8 cellular contexts compared by ENCODE assay signal in the genomic region with DNA sequence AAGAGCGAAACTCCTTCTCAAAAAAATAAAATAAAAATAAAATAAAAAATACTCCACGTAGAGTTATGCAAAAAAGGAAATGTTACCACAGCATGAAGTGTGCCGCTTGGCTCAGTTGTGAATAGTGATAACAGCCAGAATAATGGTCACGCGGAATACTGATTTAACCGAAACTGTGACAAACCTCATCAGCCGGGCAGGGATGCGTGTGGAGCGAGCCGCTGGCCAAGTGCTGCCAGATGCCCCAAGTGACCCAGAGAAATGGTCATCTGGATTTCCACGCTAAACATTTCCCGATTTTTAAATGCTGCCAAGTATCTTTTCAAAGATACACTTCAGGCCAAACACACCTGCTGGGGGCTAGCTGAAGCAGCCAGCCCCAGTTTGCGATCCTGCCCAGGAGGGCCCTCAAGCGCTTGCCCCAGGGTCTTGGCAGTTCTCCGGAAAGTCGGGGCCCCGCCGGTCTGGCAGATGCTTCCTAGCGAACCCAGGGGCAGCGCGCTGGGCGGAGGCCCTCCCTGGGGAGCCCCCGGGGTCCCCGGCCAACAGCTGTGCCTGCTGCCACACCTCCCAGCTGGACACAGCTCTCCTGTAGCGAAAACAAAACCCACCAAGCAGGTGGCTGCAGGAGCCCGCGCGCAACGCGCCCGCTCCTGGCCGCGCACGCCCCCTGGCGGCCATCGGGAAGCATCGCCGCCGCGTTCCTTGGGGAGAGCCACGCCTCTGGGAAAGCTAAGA. TPM values are rescaled to one million over a fixed set of nuclear protein-coding genes. Genes with fewer than 3 reads are reported as not detected.
DNase-seq lines count a peak whose midpoint lies in the region; ATAC-seq and TF ChIP-seq lines count a peak whose summit lies in the region.

No MANE protein-coding gene starts in this region.

- peak; percentile 87 for TF ChIP-seq RAD21 in Ishikawa (IDR thresholded peaks at IDR 0.05; ENCODE audit: low read depth)

- H3K27ac ChIP-seq in cardiac muscle cell (no peak overlapping the region), upper lobe of left lung (peak overlapping the region in 3 of 4 donors; percentile 3 to 78 (median 66))

- 21 to 32% methylated on average over 30 to 40 of the region's 41 CpGs for WGBS in upper lobe of left lung, 2 donors

- peak in 1 of 4 donors; percentile 32 for TF ChIP-seq POLR2A in upper lobe of left lung (IDR thresholded peaks at IDR 0.05)

- TF ChIP-seq CTCF in cardiac muscle cell (IDR thresholded peaks at IDR 0.05; ENCODE audit: low read depth, low read length) (peak; percentile 99), upper lobe of left lung (IDR thresholded peaks at IDR 0.05) (peak; percentile 96 to 99 (median 98))

- H3K9me3 ChIP-seq in cardiac muscle cell (ENCODE audit: low read depth) (no peaks in the 10 kb centered on the region), upper lobe of left lung (no peaks in the 10 kb centered on the region)

- TF ChIP-seq EP300 in Ishikawa (IDR thresholded peaks at IDR 0.05; ENCODE audit: borderline replicate concordance), result no peak
- TF ChIP-seq EP300 in upper lobe of left lung (IDR thresholded peaks at IDR 0.05), result no peak

- peak; percentile 59 for ATAC-seq in GM21447 (IDR thresholded peaks at IDR 0.05; ENCODE audit: unreplicated experiment)
- ATAC-seq in activated naive CD4-positive, alpha-beta T cell treated with anti-CD3 and anti-CD28 coated beads, Interleukin-2, amount 50 U/mL, for 72 hours, result peak; percentile 70 to 73
- ATAC-seq in upper lobe of left lung (ENCODE audit: low FRiP score in 2 of 2), result peak; percentile 94 to 95

- H3K9me3 Mint-ChIP-seq in activated naive CD4-positive, alpha-beta T cell treated with anti-CD3 and anti-CD28 coated beads, Interleukin-2, amount 50 U/mL, for 72 hours, result peaks cover 0 to 1% of the 10 kb centered on the region in 2 donors

- H3K4me3 ChIP-seq in cardiac muscle cell (no peak overlapping the region), upper lobe of left lung (peak overlapping the region; percentile 3 to 50 (median 40))

- intact Hi-C loops in posterior vena cava (cut with DNase I), result loop anchor here in 1 of 2 donors (5.0 to 10.0 kb wide), 2 partner anchors 90 to 173 kb away; no protein-coding TSS in a partner anchor

- H3K4me1 ChIP-seq in cardiac muscle cell (ENCODE audit: low read depth) (peaks cover 9% of the 10 kb centered on the region), upper lobe of left lung (peaks cover 24 to 43% (median 28%) of the 10 kb centered on the region in 4 donors)

- H3K27ac Mint-ChIP-seq in activated naive CD4-positive, alpha-beta T cell treated with anti-CD3 and anti-CD28 coated beads, Interleukin-2, amount 50 U/mL, for 72 hours, result no peak overlapping the region

- peaks cover 0 to 17% of the 10 kb centered on the region in 2 donors for H3K36me3 Mint-ChIP-seq in activated naive CD4-positive, alpha-beta T cell treated with anti-CD3 and anti-CD28 coated beads, Interleukin-2, amount 50 U/mL, for 72 hours

- H3K27me3 ChIP-seq in cardiac muscle cell (no peaks in the 10 kb centered on the region), upper lobe of left lung (no peaks in the 10 kb centered on the region)

- DNase-seq in DMS114 treated with DMSO at 0.1 percent for 48 hours (lab: John Stamatoyannopoulos, UW; ENCODE audit: unreplicated experiment) (peak; percentile 23), SK-N-DZ (ENCODE audit: low spot score) (peak; percentile 35), cardiac muscle cell (ENCODE audit: low read depth in 1 of 2, low spot score in 1 of 2) (peak; percentile 79 to 80), posterior vena cava (ENCODE audit: low spot score) (peak; percentile 93), upper lobe of left lung (peak; percentile 78 to 95)
- peak; percentile 77 to 88 for DNase-seq in activated naive CD4-positive, alpha-beta T cell treated with anti-CD3 and anti-CD28 coated beads, Interleukin-2, amount 50 U/mL, for 72 hours (ENCODE audit: low spot score in 2 of 2)

- no peaks in the 10 kb centered on the region for H3K36me3 ChIP-seq in cardiac muscle cell
- peaks cover 0 to 8% (median 3%) of the 10 kb centered on the region in 4 donors for H3K36me3 ChIP-seq in upper lobe of left lung

TF ChIP-seq in Ishikawa, 13 proteins besides CTCF, POLR2A, EP300 and RAD21:
- TF ChIP-seq ZBTB7A (IDR thresholded peaks at IDR 0.05; ENCODE audit: low read depth) (0 out of 2 replicates have a peak, but pooled peaks have one; percentile 33), TEAD4 (IDR thresholded peaks at IDR 0.05) (no peak), CREB1 (IDR thresholded peaks at IDR 0.05; ENCODE audit: low read depth) (no peak), NFIC (IDR thresholded peaks at IDR 0.05) (no peak; the same call in 1 of the 2 replicates), TCF12 (IDR thresholded peaks at IDR 0.05; ENCODE audit: low read depth) (peak; percentile 29; the same call in 1 of the 2 replicates)
- TF ChIP-seq, protein P1, sequence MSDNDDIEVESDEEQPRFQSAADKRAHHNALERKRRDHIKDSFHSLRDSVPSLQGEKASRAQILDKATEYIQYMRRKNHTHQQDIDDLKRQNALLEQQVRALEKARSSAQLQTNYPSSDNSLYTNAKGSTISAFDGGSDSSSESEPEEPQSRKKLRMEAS (IDR thresholded peaks at IDR 0.05), result peak; percentile 30; the same call in 1 of the 2 replicates

RNA-seq across cellular contexts. Expression of a gene that starts 35.1 kb away (rescaled TPM):
- 34.5 and 40.9 TPM in 2 replicates for polyA plus RNA-seq in SK-N-DZ (2014; cell fraction: cytosol; rRNA removed)
- polyA plus RNA-seq in SK-N-DZ (2014; cell fraction: nucleus; rRNA removed), result 15.7 and 20.0 TPM in 2 replicates
- 10 to 100 TPM; 38.1 to 72.7 TPM for total RNA-seq in activated naive CD4-positive, alpha-beta T cell treated with anti-CD3 and anti-CD28 coated beads, Interleukin-2, amount 50 U/mL, for 72 hours
- total RNA-seq in cardiac muscle cell (24.5 and 61.7 TPM in 2 replicates), posterior vena cava (10 to 100 TPM; 31.7 to 32.0 TPM), upper lobe of left lung (10 to 100 TPM; 16.8 to 86.0 (median 61.3) TPM)
- 39.5 and 39.9 TPM in 2 replicates for polyA plus RNA-seq in cardiac muscle cell

Comparison
In these comparisons a context has a peak if more than half of its experiments do, and no peak if none do; other contexts are left out.
1. DNase-seq: peak in every context shown above with its lines; median percentile 93 in posterior vena cava; 86 in upper lobe of left lung; 82 in activated naive CD4-positive, alpha-beta T cell treated with anti-CD3 and anti-CD28 coated beads, Interleukin-2, amount 50 U/mL, for 72 hours; 80 in cardiac muscle cell; 35 in SK-N-DZ; 23 in DMS114 treated with DMSO at 0.1 percent for 48 hours.